ENCODE assay signal across 4 cellular contexts in the genomic region with DNA sequence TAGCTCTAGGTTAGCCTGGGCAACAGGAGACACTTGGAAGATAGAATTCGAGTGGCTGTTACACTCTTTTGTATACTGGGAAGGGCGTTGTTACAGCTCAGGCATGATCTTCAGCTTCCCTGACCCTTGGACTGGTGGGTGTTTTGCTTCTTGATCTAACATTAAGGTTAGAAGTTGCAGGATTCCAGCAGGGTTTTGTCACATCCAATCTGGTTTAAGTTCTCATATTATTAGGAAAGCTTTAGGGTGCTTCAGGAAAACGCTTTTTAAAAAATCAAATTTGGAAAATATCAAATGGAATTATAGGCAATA. TPM values are rescaled to one million over a fixed set of nuclear protein-coding genes. Genes with fewer than 3 reads are reported as not detected.
"Had no signal": no experiment of that assay in that cellular context is flagged by ENCODE, and none has a peak within 500 bp of the region (broad histone marks: within the 10 kb centered on the region; RNA-seq: fewer than 3 reads in every experiment).

No MANE protein-coding gene starts in this region.

RNA-seq across cellular contexts. Expression of a gene that starts 29.1 kb away (rescaled TPM):
- total RNA-seq: breast epithelium, esophagus squamous epithelium, mammary epithelial cell, tibial nerve had no signal
- polyA plus RNA-seq: mammary epithelial cell had no signal
